ENCODE assay signal across 12 cellular contexts in the genomic region with DNA sequence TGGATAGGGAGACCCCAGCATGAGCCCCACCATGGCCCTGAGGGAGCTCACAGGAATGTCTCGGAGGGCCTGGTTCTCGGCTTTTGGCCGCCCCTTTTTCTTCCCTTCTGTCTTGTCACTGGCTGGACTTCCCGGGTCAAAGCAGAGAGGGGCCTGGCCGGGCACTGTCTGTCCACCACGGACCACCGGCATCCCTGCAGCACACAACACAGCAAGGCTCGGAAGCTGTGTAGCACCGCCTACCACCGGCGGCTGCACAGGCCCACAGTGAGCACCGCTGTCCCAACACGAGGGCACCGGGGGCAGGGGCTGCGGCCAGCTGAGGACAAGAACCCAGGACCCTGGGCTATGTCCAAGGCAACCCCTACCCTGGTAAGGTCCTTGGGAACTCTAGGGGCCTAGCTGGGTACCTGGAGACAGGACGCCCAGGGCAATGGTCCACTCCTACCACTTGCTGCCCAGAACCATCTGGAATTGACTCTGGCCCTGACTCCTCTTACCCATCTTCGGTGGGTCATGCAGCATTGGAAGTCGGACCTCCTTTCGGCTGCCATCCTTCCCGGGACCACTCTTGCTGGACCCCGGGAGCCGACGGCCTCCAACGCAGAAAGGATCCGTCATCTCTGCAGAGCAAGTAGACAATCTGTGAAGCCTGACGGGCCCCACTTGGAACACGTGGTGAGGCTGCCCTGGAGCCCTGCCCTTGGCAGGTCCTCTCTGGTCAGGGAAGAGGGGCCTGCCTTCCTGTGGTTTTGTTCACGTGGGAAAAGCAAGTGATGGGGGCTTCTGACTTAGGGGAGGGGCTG. TPM values are rescaled to one million over a fixed set of nuclear protein-coding genes. Genes with fewer than 3 reads are reported as not detected.
DNase-seq lines count a peak whose midpoint lies in the region; ATAC-seq and TF ChIP-seq lines count a peak whose summit lies in the region.
"Had no signal": no experiment of that assay in that cellular context is flagged by ENCODE, and none has a peak within 500 bp of the region (broad histone marks: within the 10 kb centered on the region; RNA-seq: fewer than 3 reads in every experiment).

No MANE protein-coding gene starts in this region.

- peaks cover 22% of the 10 kb centered on the region for H3K4me1 ChIP-seq in lower lobe of right lung
- peaks cover 0 to 26% (median 7%) of the 10 kb centered on the region in 4 donors for H3K4me1 ChIP-seq in tibial nerve

- TF ChIP-seq CTCF in lower lobe of right lung (IDR thresholded peaks at IDR 0.05) = no peak
- TF ChIP-seq CTCF in tibial nerve (IDR thresholded peaks at IDR 0.05) = no peak

- H3K27me3 ChIP-seq in lower lobe of right lung (ENCODE audit: low read depth) = no peaks in the 10 kb centered on the region
- no peaks in the 10 kb centered on the region for H3K27me3 ChIP-seq in tibial nerve

- H3K4me3 ChIP-seq in lower lobe of right lung (no peak overlapping the region), tibial nerve (no peak overlapping the region)

- TF ChIP-seq POLR2A in tibial nerve (IDR thresholded peaks at IDR 0.05) = no peak

- intact Hi-C loops in activated naive CD4-positive, alpha-beta T cell treated with anti-CD3 and anti-CD28 coated beads for 36 hours (cut with micrococcal nuclease) = no loop called here
- intact Hi-C loops in activated T-helper 2 cell treated with anti-CD3 and anti-CD28 coated beads, Interferon-gamma antibody, Interleukin-2, Interleukin-4, amounts not matched to agents 10 μg/mL and 5 μg/mL and 100 μg/mL, durations not matched to agents 14 hours and 24 hours and 36 hours (cut with micrococcal nuclease) = no loop called here
- intact Hi-C loops in lower lobe of right lung (cut with DNase I) = no loop called here

- peak overlapping the region; percentile 80 for H3K4me3 Mint-ChIP-seq in activated naive CD4-positive, alpha-beta T cell treated with anti-CD3 and anti-CD28 coated beads for 36 hours
- H3K4me3 Mint-ChIP-seq in activated T-helper 2 cell treated with anti-CD3 and anti-CD28 coated beads, Interferon-gamma antibody, Interleukin-2, Interleukin-4, amounts not matched to agents 10 μg/mL and 5 μg/mL and 100 μg/mL, durations not matched to agents 14 hours and 24 hours and 36 hours (ENCODE audit: low read depth) = peak overlapping the region; percentile 39
- H3K4me3 Mint-ChIP-seq in stimulated activated memory B cell treated with anti-CD40 and anti-IgM and Interleukin-4, amounts not matched to agents 10 μg/mL and 1 μg/mL and 100 μg/mL, for 72 hours = no peak overlapping the region

- ATAC-seq in activated naive CD4-positive, alpha-beta T cell treated with anti-CD3 and anti-CD28 coated beads, Interleukin-2, amount 50 U/mL, for 72 hours = no peak
- ATAC-seq in lower lobe of right lung (no peak), HG02870 (IDR thresholded peaks at IDR 0.05; ENCODE audit: unreplicated experiment) (no peak), GM21515 (IDR thresholded peaks at IDR 0.05; ENCODE audit: unreplicated experiment) (no peak)
- no peak for ATAC-seq in stimulated activated memory B cell treated with anti-CD40 and anti-IgM and Interleukin-4, amounts not matched to agents 10 μg/mL and 1 μg/mL and 100 μg/mL, for 72 hours
- ATAC-seq: GM23338 had no signal

- no peak overlapping the region for H3K27ac ChIP-seq in lower lobe of right lung
- H3K27ac ChIP-seq in tibial nerve = no peak overlapping the region

- H3K9me3 ChIP-seq in lower lobe of right lung (no peaks in the 10 kb centered on the region), tibial nerve (no peaks in the 10 kb centered on the region)

- DNase-seq in activated naive CD4-positive, alpha-beta T cell treated with anti-CD3 and anti-CD28 coated beads for 36 hours = peak; percentile 4
- no peak for DNase-seq in activated naive CD4-positive, alpha-beta T cell treated with anti-CD3 and anti-CD28 coated beads, Interleukin-2, amount 50 U/mL, for 72 hours (ENCODE audit: low spot score in 2 of 2)
- DNase-seq in activated T-helper 2 cell treated with anti-CD3 and anti-CD28 coated beads, Interferon-gamma antibody, Interleukin-2, Interleukin-4, amounts not matched to agents 10 μg/mL and 5 μg/mL and 100 μg/mL, durations not matched to agents 14 hours and 24 hours and 36 hours (ENCODE audit: low spot score) = no peak
- DNase-seq in lower lobe of right lung (peak; percentile 16), tibial nerve (ENCODE audit: low spot score in 2 of 2) (no peak)
- DNase-seq: kidney glomerular epithelial cell; NCI-H1105; stimulated activated naive CD4-positive, alpha-beta T cell treated with Interleukin-2 at 50 U/mL for 16 hours had no signal

- H3K9me3 Mint-ChIP-seq in activated naive CD4-positive, alpha-beta T cell treated with anti-CD3 and anti-CD28 coated beads for 36 hours = no peaks in the 10 kb centered on the region
- H3K9me3 Mint-ChIP-seq in activated naive CD4-positive, alpha-beta T cell treated with anti-CD3 and anti-CD28 coated beads, Interleukin-2, amount 50 U/mL, for 72 hours = no peaks in the 10 kb centered on the region
- no peaks in the 10 kb centered on the region for H3K9me3 Mint-ChIP-seq in activated T-helper 2 cell treated with anti-CD3 and anti-CD28 coated beads, Interferon-gamma antibody, Interleukin-2, Interleukin-4, amounts not matched to agents 10 μg/mL and 5 μg/mL and 100 μg/mL, durations not matched to agents 14 hours and 24 hours and 36 hours
- H3K9me3 Mint-ChIP-seq in stimulated activated memory B cell treated with anti-CD40 and anti-IgM and Interleukin-4, amounts not matched to agents 10 μg/mL and 1 μg/mL and 100 μg/mL, for 72 hours = peaks cover 5% of the 10 kb centered on the region
- H3K9me3 Mint-ChIP-seq: GM23338 had no signal

- H3K27me3 Mint-ChIP-seq in activated naive CD4-positive, alpha-beta T cell treated with anti-CD3 and anti-CD28 coated beads for 36 hours (ENCODE audit: low read depth) = no peaks in the 10 kb centered on the region
- no peaks in the 10 kb centered on the region for H3K27me3 Mint-ChIP-seq in activated T-helper 2 cell treated with anti-CD3 and anti-CD28 coated beads, Interferon-gamma antibody, Interleukin-2, Interleukin-4, amounts not matched to agents 10 μg/mL and 5 μg/mL and 100 μg/mL, durations not matched to agents 14 hours and 24 hours and 36 hours (ENCODE audit: low read depth)
- no peaks in the 10 kb centered on the region for H3K27me3 Mint-ChIP-seq in stimulated activated memory B cell treated with anti-CD40 and anti-IgM and Interleukin-4, amounts not matched to agents 10 μg/mL and 1 μg/mL and 100 μg/mL, for 72 hours

- no peak for TF ChIP-seq EP300 in tibial nerve (IDR thresholded peaks at IDR 0.05)

- H3K27ac Mint-ChIP-seq in activated naive CD4-positive, alpha-beta T cell treated with anti-CD3 and anti-CD28 coated beads for 36 hours = no peak overlapping the region
- no peak overlapping the region for H3K27ac Mint-ChIP-seq in activated naive CD4-positive, alpha-beta T cell treated with anti-CD3 and anti-CD28 coated beads, Interleukin-2, amount 50 U/mL, for 72 hours
- H3K27ac Mint-ChIP-seq in activated T-helper 2 cell treated with anti-CD3 and anti-CD28 coated beads, Interferon-gamma antibody, Interleukin-2, Interleukin-4, amounts not matched to agents 10 μg/mL and 5 μg/mL and 100 μg/mL, durations not matched to agents 14 hours and 24 hours and 36 hours = no peak overlapping the region
- peak overlapping the region; percentile 77 for H3K27ac Mint-ChIP-seq in stimulated activated memory B cell treated with anti-CD40 and anti-IgM and Interleukin-4, amounts not matched to agents 10 μg/mL and 1 μg/mL and 100 μg/mL, for 72 hours
- H3K27ac Mint-ChIP-seq: GM23338 had no signal

- WGBS in tibial nerve, 2 donors = 78 to 97% methylated on average over 19 to 28 of the region's 28 CpGs

- CTCF ChIA-PET in activated naive CD4-positive, alpha-beta T cell treated with anti-CD3 and anti-CD28 coated beads for 36 hours (lab: Charles Lee) = interaction anchor here (1.5 kb wide), 1 partner anchor 13 kb away, joined by 5 read pairs; the partner anchor contains the start of gene PRPF6

- peaks cover 14% of the 10 kb centered on the region for H3K4me1 Mint-ChIP-seq in activated naive CD4-positive, alpha-beta T cell treated with anti-CD3 and anti-CD28 coated beads for 36 hours (ENCODE audit: low read depth)
- H3K4me1 Mint-ChIP-seq in activated T-helper 2 cell treated with anti-CD3 and anti-CD28 coated beads, Interferon-gamma antibody, Interleukin-2, Interleukin-4, amounts not matched to agents 10 μg/mL and 5 μg/mL and 100 μg/mL, durations not matched to agents 14 hours and 24 hours and 36 hours (ENCODE audit: low read depth) = peaks cover 5% of the 10 kb centered on the region
- H3K4me1 Mint-ChIP-seq in stimulated activated memory B cell treated with anti-CD40 and anti-IgM and Interleukin-4, amounts not matched to agents 10 μg/mL and 1 μg/mL and 100 μg/mL, for 72 hours = peaks cover 22% of the 10 kb centered on the region

- peaks cover 4% of the 10 kb centered on the region for H3K36me3 Mint-ChIP-seq in activated naive CD4-positive, alpha-beta T cell treated with anti-CD3 and anti-CD28 coated beads for 36 hours (ENCODE audit: low read depth)
- peaks cover 7 to 12% of the 10 kb centered on the region in 2 donors for H3K36me3 Mint-ChIP-seq in activated naive CD4-positive, alpha-beta T cell treated with anti-CD3 and anti-CD28 coated beads, Interleukin-2, amount 50 U/mL, for 72 hours
- H3K36me3 Mint-ChIP-seq in activated T-helper 2 cell treated with anti-CD3 and anti-CD28 coated beads, Interferon-gamma antibody, Interleukin-2, Interleukin-4, amounts not matched to agents 10 μg/mL and 5 μg/mL and 100 μg/mL, durations not matched to agents 14 hours and 24 hours and 36 hours (ENCODE audit: low read depth) = peaks cover 36% of the 10 kb centered on the region
- peaks cover 26% of the 10 kb centered on the region for H3K36me3 Mint-ChIP-seq in stimulated activated memory B cell treated with anti-CD40 and anti-IgM and Interleukin-4, amounts not matched to agents 10 μg/mL and 1 μg/mL and 100 μg/mL, for 72 hours

- H3K36me3 ChIP-seq in lower lobe of right lung (peaks cover 46% of the 10 kb centered on the region), tibial nerve (peaks cover 0 to 46% (median 0%) of the 10 kb centered on the region in 3 donors)

RNA-seq across cellular contexts. Expression of gene ZNF512B, which starts 2.2 kb away (rescaled TPM):
- 1 to 10 TPM; 7.9 to 8.3 TPM for total RNA-seq in activated naive CD4-positive, alpha-beta T cell treated with anti-CD3 and anti-CD28 coated beads for 36 hours
- 10 to 100 TPM in 1 of 2 donors, 1 to 10 TPM in 1; 10.0 to 21.4 TPM for total RNA-seq in activated naive CD4-positive, alpha-beta T cell treated with anti-CD3 and anti-CD28 coated beads, Interleukin-2, amount 50 U/mL, for 72 hours
- total RNA-seq in activated T-helper 2 cell treated with anti-CD3 and anti-CD28 coated beads, Interferon-gamma antibody, Interleukin-2, Interleukin-4, amounts not matched to agents 10 μg/mL and 5 μg/mL and 100 μg/mL, durations not matched to agents 14 hours and 24 hours and 36 hours = 26.2 and 27.0 TPM in 2 replicates
- total RNA-seq in lower lobe of right lung (13.7 TPM), tibial nerve (10 to 100 TPM in 2 of 4 donors, 1 to 10 TPM in 2; 8.3 to 18.3 (median 11.7) TPM)

RNA-seq across cellular contexts. Expression of gene UCKL1, which starts 11.3 kb away (rescaled TPM):
- total RNA-seq in activated naive CD4-positive, alpha-beta T cell treated with anti-CD3 and anti-CD28 coated beads for 36 hours = 10 to 100 TPM; 23.3 to 23.9 TPM
- 10 to 100 TPM; 21.3 to 32.7 TPM for total RNA-seq in activated naive CD4-positive, alpha-beta T cell treated with anti-CD3 and anti-CD28 coated beads, Interleukin-2, amount 50 U/mL, for 72 hours
- total RNA-seq in activated T-helper 2 cell treated with anti-CD3 and anti-CD28 coated beads, Interferon-gamma antibody, Interleukin-2, Interleukin-4, amounts not matched to agents 10 μg/mL and 5 μg/mL and 100 μg/mL, durations not matched to agents 14 hours and 24 hours and 36 hours = 48.7 and 51.2 TPM in 2 replicates
- total RNA-seq in lower lobe of right lung (31.5 TPM), tibial nerve (10 to 100 TPM; 31.2 to 96.0 (median 50.0) TPM)

RNA-seq across cellular contexts. Expression of gene SAMD10, which starts 11.9 kb away (rescaled TPM):
- total RNA-seq in activated naive CD4-positive, alpha-beta T cell treated with anti-CD3 and anti-CD28 coated beads for 36 hours = 10 to 100 TPM; 20.5 to 21.8 TPM
- total RNA-seq in activated naive CD4-positive, alpha-beta T cell treated with anti-CD3 and anti-CD28 coated beads, Interleukin-2, amount 50 U/mL, for 72 hours = 10 to 100 TPM in 1 of 2 donors, 1 to 10 TPM in 1; 8.2 to 65.4 TPM
- total RNA-seq in activated T-helper 2 cell treated with anti-CD3 and anti-CD28 coated beads, Interferon-gamma antibody, Interleukin-2, Interleukin-4, amounts not matched to agents 10 μg/mL and 5 μg/mL and 100 μg/mL, durations not matched to agents 14 hours and 24 hours and 36 hours = 23.4 and 25.3 TPM in 2 replicates
- total RNA-seq in lower lobe of right lung = 3.6 TPM
- 1 to 10 TPM; 1.3 to 5.1 (median 2.8) TPM for total RNA-seq in tibial nerve

RNA-seq across cellular contexts. Expression of gene PRPF6, which starts 13.4 kb away (rescaled TPM):
- 10 to 100 TPM; 39.4 to 40.2 TPM for total RNA-seq in activated naive CD4-positive, alpha-beta T cell treated with anti-CD3 and anti-CD28 coated beads for 36 hours
- total RNA-seq in activated naive CD4-positive, alpha-beta T cell treated with anti-CD3 and anti-CD28 coated beads, Interleukin-2, amount 50 U/mL, for 72 hours = 10 to 100 TPM; 82.1 to 82.7 TPM
- 68.9 and 70.3 TPM in 2 replicates for total RNA-seq in activated T-helper 2 cell treated with anti-CD3 and anti-CD28 coated beads, Interferon-gamma antibody, Interleukin-2, Interleukin-4, amounts not matched to agents 10 μg/mL and 5 μg/mL and 100 μg/mL, durations not matched to agents 14 hours and 24 hours and 36 hours
- 57.2 TPM for total RNA-seq in lower lobe of right lung
- 10 to 100 TPM; 70.5 to 77.0 (median 73.8) TPM for total RNA-seq in tibial nerve

Comparison
In these comparisons a context has a peak if more than half of its experiments do, and no peak if none do; other contexts are left out.
1. DNase-seq: peak in activated naive CD4-positive, alpha-beta T cell treated with anti-CD3 and anti-CD28 coated beads for 36 hours (single experiment) and lower lobe of right lung (single experiment); none in activated naive CD4-positive, alpha-beta T cell treated with anti-CD3 and anti-CD28 coated beads, Interleukin-2, amount 50 U/mL, for 72 hours (0 of 2), activated T-helper 2 cell treated with anti-CD3 and anti-CD28 coated beads, Interferon-gamma antibody, Interleukin-2, Interleukin-4, amounts not matched to agents 10 μg/mL and 5 μg/mL and 100 μg/mL, durations not matched to agents 14 hours and 24 hours and 36 hours (single experiment) and tibial nerve (0 of 2).